ENCODE assay signal across 8 cellular contexts in genomic region chr17:8393470-8394231, GRCh38. TPM values are rescaled to one million over a fixed set of nuclear protein-coding genes. Genes with fewer than 3 reads are reported as not detected.
DNase-seq lines count a peak whose midpoint lies in the region; ATAC-seq, FAIRE-seq and TF ChIP-seq lines count a peak whose summit lies in the region.
"Had no signal": no experiment of that assay in that cellular context is flagged by ENCODE, and none has a peak within 500 bp of the region (broad histone marks: within the 10 kb centered on the region; RNA-seq: fewer than 3 reads in every experiment).

No MANE protein-coding gene starts in this region.

- TF ChIP-seq CTCF in GM12878 (IDR thresholded peaks at IDR 0.05 in 2 of 3, conservative IDR thresholded peaks at IDR 0.05 in 1 of 3; ENCODE audit: control insufficient read depth in 2 of 3, extremely low read depth in 1 of 3, insufficient read depth in 1 of 3, low read depth in 3 of 3, low read length in 3 of 3): no peak

- H3K9ac ChIP-seq in GM12878 (ENCODE audit: control insufficient read depth, insufficient read depth, low read length): no peak overlapping the region

- ATAC-seq in GM12878 (no peak), SK-N-SH treated with all-trans-retinoic acid at 6 μM for 48 hours (no peak)
- ATAC-seq in natural killer cell treated with Interleukin-12 subunit alpha and Interleukin-12 subunit beta and Interleukin-15 and Interleukin-18, amount 100 ng/mL, for 72 hours: peak; percentile 80 to 81

- no peak overlapping the region for H3K4me3 ChIP-seq in GM12878

- H3K4me3 Mint-ChIP-seq in natural killer cell treated with Interleukin-12 subunit alpha and Interleukin-12 subunit beta and Interleukin-15 and Interleukin-18, amount 100 ng/mL, for 72 hours: no peak overlapping the region

- peak overlapping the region; percentile 31 for H2AFZ ChIP-seq in GM12878 (ENCODE audit: control insufficient read depth, low read depth, low read length)

- no peaks in the 10 kb centered on the region for H3K9me3 ChIP-seq in GM12878 (replicated peaks; ENCODE audit: control insufficient read depth, insufficient read depth, low read length)

- peak overlapping the region; percentile 39 to 85 for H3K27ac Mint-ChIP-seq in natural killer cell treated with Interleukin-12 subunit alpha and Interleukin-12 subunit beta and Interleukin-15 and Interleukin-18, amount 100 ng/mL, for 72 hours

- H3K27ac ChIP-seq in GM12878 (ENCODE audit: control insufficient read depth, insufficient read depth): no peak overlapping the region

- no peaks in the 10 kb centered on the region for H3K9me3 Mint-ChIP-seq in natural killer cell treated with Interleukin-12 subunit alpha and Interleukin-12 subunit beta and Interleukin-15 and Interleukin-18, amount 100 ng/mL, for 72 hours

- H3K27me3 ChIP-seq in GM12878 (replicated peaks in 1 of 2; ENCODE audit: control insufficient read depth in 2 of 2, insufficient read depth in 2 of 2, low read length in 1 of 2): peaks cover 0 to 2% of the 10 kb centered on the region in 2 experiments; a peak in 1 of 4 replicates

- TF ChIP-seq EP300 in GM12878 (IDR thresholded peaks at IDR 0.05; ENCODE audit: borderline replicate concordance in 1 of 2, control insufficient read depth in 1 of 2, low read depth in 2 of 2, low read length in 2 of 2): no peak

- in situ Hi-C loops in GM12878 (cut with MboI): no loop called here

- no peak for TF ChIP-seq RAD21 in GM12878 (IDR thresholded peaks at IDR 0.05; ENCODE audit: insufficient read depth, low read depth, low read length)

- H3K36me3 ChIP-seq in GM12878 (ENCODE audit: control insufficient read depth in 2 of 2, insufficient read depth in 2 of 2, low read length in 1 of 2): no peaks in the 10 kb centered on the region

- peak; percentile 16 for TF ChIP-seq POLR2A in GM19099 (IDR thresholded peaks at IDR 0.05; ENCODE audit: extremely low read depth, insufficient read length, low read depth)
- TF ChIP-seq POLR2A in Raji (IDR thresholded peaks at IDR 0.05; ENCODE audit: insufficient read depth, low read depth, low read length): peak; percentile 52
- no peak for TF ChIP-seq POLR2A in GM12878 (IDR thresholded peaks at IDR 0.05; ENCODE audit: low read depth, low read length)

- no peaks in the 10 kb centered on the region for H3K36me3 Mint-ChIP-seq in natural killer cell treated with Interleukin-12 subunit alpha and Interleukin-12 subunit beta and Interleukin-15 and Interleukin-18, amount 100 ng/mL, for 72 hours

- H4K20me1 ChIP-seq in GM12878 (ENCODE audit: control insufficient read depth, insufficient read depth): no peaks in the 10 kb centered on the region

- 50% methylated on average over 8 of the region's 8 CpGs for WGBS in GM12878 (ENCODE audit: insufficient coverage, insufficient replicate concordance, low lambda C conversion rate, missing lambda C conversion rate)

- CTCF ChIA-PET in GM12878 (lab: Yijun Ruan, JAX): interaction anchor here (0.6 to 0.7 kb wide), 2 partner anchors 16 to 93 kb away, joined by 3 to 6 read pairs; no protein-coding TSS in a partner anchor

- SMC1A ChIA-PET in GM12878 (lab: Charles Lee; ENCODE audit: uncharacterized antibody, unreplicated experiment): no interaction called here

- H3K4me1 Mint-ChIP-seq in natural killer cell treated with Interleukin-12 subunit alpha and Interleukin-12 subunit beta and Interleukin-15 and Interleukin-18, amount 100 ng/mL, for 72 hours (ENCODE audit: low read depth in 2 of 2): peaks cover 16 to 20% of the 10 kb centered on the region in 2 donors

- H3K27me3 Mint-ChIP-seq in natural killer cell treated with Interleukin-12 subunit alpha and Interleukin-12 subunit beta and Interleukin-15 and Interleukin-18, amount 100 ng/mL, for 72 hours: peaks cover 14 to 17% of the 10 kb centered on the region in 2 donors

- H3K79me2 ChIP-seq in GM12878 (ENCODE audit: control insufficient read depth, insufficient read depth, low read length): no peaks in the 10 kb centered on the region

- no peak for FAIRE-seq in GM12878 (lab: Jason Lieb, UNC)
- FAIRE-seq: RCC 7860 had no signal

- H3K4me2 ChIP-seq in GM12878 (ENCODE audit: control insufficient read depth, insufficient read depth): no peak overlapping the region

- DNase-seq in GM12878 (ENCODE audit: low read depth, low spot score) (no peak), SW480 (ENCODE audit: low spot score) (no peak), globus pallidus (ENCODE audit: low spot score) (no peak)
- DNase-seq in natural killer cell treated with Interleukin-12 subunit alpha and Interleukin-12 subunit beta and Interleukin-15 and Interleukin-18, amount 100 ng/mL, for 72 hours (ENCODE audit: low spot score): no peak

- intact Hi-C loops in GM12878 (cut with micrococcal nuclease; ENCODE audit: unreplicated experiment): no loop called here

- no peaks in the 10 kb centered on the region for H3K4me1 ChIP-seq in GM12878 (ENCODE audit: control insufficient read depth, insufficient read depth, low read length)

- POLR2A ChIA-PET in GM12878 (lab: Charles Lee): no interaction called here

- RAD21 ChIA-PET in GM12878 (lab: Charles Lee; ENCODE audit: unreplicated experiment): interaction anchor here (1.1 kb wide), 1 partner anchor 17 kb away, joined by 3 read pairs; no protein-coding TSS in a partner anchor

- BruUV-seq in GM12878 (replicated peaks; lab: Mats Ljungman, UMichigan): no TSS peak

RNA-seq across cellular contexts. Expression of gene RNF222, which starts 4.0 kb away (rescaled TPM):
- total RNA-seq in GM12878 (2013; cell fraction: nucleolus; rRNA removed): not detected in 2 replicates
- total RNA-seq in GM12878 (2014; rRNA removed) (not detected in 2 replicates), GM12878 (2014; rRNA removed; fragmentation: Illumina TruSeq; extraction: Trizol) (not detected in 2 replicates), GM12878 (2021) (not detected in 2 replicates)
- not detected for polyA plus RNA-seq in GM12878 (2011; ENCODE audit: low read depth)
- polyA plus RNA-seq in GM12878 (2011; rRNA removed) (not detected in 2 replicates), GM12878 (2014; fragmentation: Illumina TruSeq; extraction: Trizol) (not detected in 2 replicates), GM12878 (2014; fragmentation: Nextera tagmentation; extraction: Ambion mirVana) (not detected), GM12878 (2014; rRNA removed) (0.06 TPM in 1 of 2 replicates, not detected in the other), GM12878 (2016; fragmentation: Nextera tagmentation; extraction: Ambion mirVana) (not detected)
- not detected in 2 replicates for polyA plus RNA-seq in GM12878 (2011; cell fraction: cytosol; rRNA removed)
- polyA plus RNA-seq in GM12878 (2011; cell fraction: nucleus; rRNA removed): not detected in 2 replicates
- polyA plus RNA-seq in GM12878 (2012): 0.04 TPM in 1 of 2 replicates, not detected in the other
- not detected in 2 replicates for polyA minus RNA-seq in GM12878 (2011; rRNA and poly(A)+ RNA removed)
- polyA minus RNA-seq in GM12878 (2011; cell fraction: cytosol; rRNA and poly(A)+ RNA removed): not detected in 2 replicates
- not detected in 2 replicates for polyA minus RNA-seq in GM12878 (2011; cell fraction: nucleus; rRNA and poly(A)+ RNA removed)
- not detected for total RNA-seq in natural killer cell treated with Interleukin-12 subunit alpha and Interleukin-12 subunit beta and Interleukin-15 and Interleukin-18, amount 100 ng/mL, for 72 hours

RNA-seq across cellular contexts. Expression of gene RPL26, which starts 10.7 kb away (rescaled TPM):
- 734 and 744 TPM in 2 replicates for total RNA-seq in GM12878 (2013; cell fraction: nucleolus; rRNA removed)
- 3,483 and 4,154 TPM in 2 replicates for total RNA-seq in GM12878 (2014; rRNA removed)
- total RNA-seq in GM12878 (2014; rRNA removed; fragmentation: Illumina TruSeq; extraction: Trizol): 6,423 and 6,771 TPM in 2 replicates
- 3,090 and 3,251 TPM in 2 replicates for total RNA-seq in GM12878 (2021)
- polyA plus RNA-seq in GM12878 (2011; ENCODE audit: low read depth): 29,600 TPM
- polyA plus RNA-seq in GM12878 (2011; rRNA removed): 6,707 and 9,146 TPM in 2 replicates
- polyA plus RNA-seq in GM12878 (2011; cell fraction: cytosol; rRNA removed): 3,563 and 4,017 TPM in 2 replicates
- polyA plus RNA-seq in GM12878 (2011; cell fraction: nucleus; rRNA removed): 1,482 and 1,865 TPM in 2 replicates
- 7,747 and 8,546 TPM in 2 replicates for polyA plus RNA-seq in GM12878 (2012)
- 9,244 and 13,720 TPM in 2 replicates for polyA plus RNA-seq in GM12878 (2014; fragmentation: Illumina TruSeq; extraction: Trizol)
- 1,000 to 10,000 TPM; 3,591 to 5,060 TPM for polyA plus RNA-seq in GM12878 (2014; fragmentation: Nextera tagmentation; extraction: Ambion mirVana)
- polyA plus RNA-seq in GM12878 (2014; rRNA removed): 5,547 and 6,933 TPM in 2 replicates
- polyA plus RNA-seq in GM12878 (2016; fragmentation: Nextera tagmentation; extraction: Ambion mirVana): 1,000 to 10,000 TPM; 1,451 to 1,481 TPM
- polyA minus RNA-seq in GM12878 (2011; rRNA and poly(A)+ RNA removed): 1,892 and 3,308 TPM in 2 replicates
- polyA minus RNA-seq in GM12878 (2011; cell fraction: cytosol; rRNA and poly(A)+ RNA removed): 414 and 466 TPM in 2 replicates
- 144 and 173 TPM in 2 replicates for polyA minus RNA-seq in GM12878 (2011; cell fraction: nucleus; rRNA and poly(A)+ RNA removed)
- 1,000 to 10,000 TPM in 1 of 2 donors, 100 to 1,000 TPM in 1; 884 to 1,221 TPM for total RNA-seq in natural killer cell treated with Interleukin-12 subunit alpha and Interleukin-12 subunit beta and Interleukin-15 and Interleukin-18, amount 100 ng/mL, for 72 hours

RNA-seq across cellular contexts. Expression of gene NDEL1, which starts 42.0 kb away (rescaled TPM):
- total RNA-seq in GM12878 (2013; cell fraction: nucleolus; rRNA removed): 133 and 147 TPM in 2 replicates
- total RNA-seq in GM12878 (2014; rRNA removed) (24.8 and 24.9 TPM in 2 replicates), GM12878 (2014; rRNA removed; fragmentation: Illumina TruSeq; extraction: Trizol) (26.4 and 31.9 TPM in 2 replicates), GM12878 (2021) (32.1 and 36.9 TPM in 2 replicates)
- polyA plus RNA-seq in GM12878 (2011; ENCODE audit: low read depth): 18.3 TPM
- polyA plus RNA-seq in GM12878 (2011; rRNA removed) (41.5 and 60.1 TPM in 2 replicates), GM12878 (2014; fragmentation: Illumina TruSeq; extraction: Trizol) (30.5 and 40.3 TPM in 2 replicates), GM12878 (2014; fragmentation: Nextera tagmentation; extraction: Ambion mirVana) (1 to 10 TPM in 1 of 2 experiments, under 1 TPM in 1; 0.72 to 1.9 TPM), GM12878 (2014; rRNA removed) (27.0 and 33.0 TPM in 2 replicates), GM12878 (2016; fragmentation: Nextera tagmentation; extraction: Ambion mirVana) (10 to 100 TPM; 29.1 to 29.4 TPM)
- polyA plus RNA-seq in GM12878 (2011; cell fraction: cytosol; rRNA removed): 35.6 and 41.7 TPM in 2 replicates
- polyA plus RNA-seq in GM12878 (2011; cell fraction: nucleus; rRNA removed): 50.2 and 53.2 TPM in 2 replicates
- 25.3 and 28.5 TPM in 2 replicates for polyA plus RNA-seq in GM12878 (2012)
- polyA minus RNA-seq in GM12878 (2011; rRNA and poly(A)+ RNA removed): 38.0 and 43.8 TPM in 2 replicates
- polyA minus RNA-seq in GM12878 (2011; cell fraction: cytosol; rRNA and poly(A)+ RNA removed): 11.9 and 20.2 TPM in 2 replicates
- polyA minus RNA-seq in GM12878 (2011; cell fraction: nucleus; rRNA and poly(A)+ RNA removed): 35.8 and 62.6 TPM in 2 replicates
- total RNA-seq in natural killer cell treated with Interleukin-12 subunit alpha and Interleukin-12 subunit beta and Interleukin-15 and Interleukin-18, amount 100 ng/mL, for 72 hours: 100 to 1,000 TPM in 1 of 2 donors, 10 to 100 TPM in 1; 94.9 to 101 TPM

RNA-seq across cellular contexts. Expression of gene ODF4, which starts 54.0 kb away (rescaled TPM):
- not detected in 2 replicates for total RNA-seq in GM12878 (2013; cell fraction: nucleolus; rRNA removed)
- total RNA-seq in GM12878 (2014; rRNA removed) (not detected in 2 replicates), GM12878 (2014; rRNA removed; fragmentation: Illumina TruSeq; extraction: Trizol) (not detected in 2 replicates), GM12878 (2021) (not detected in 2 replicates)
- polyA plus RNA-seq in GM12878 (2011; ENCODE audit: low read depth): not detected
- polyA plus RNA-seq in GM12878 (2011; rRNA removed) (not detected in 2 replicates), GM12878 (2014; fragmentation: Illumina TruSeq; extraction: Trizol) (not detected in 2 replicates), GM12878 (2014; fragmentation: Nextera tagmentation; extraction: Ambion mirVana) (not detected), GM12878 (2014; rRNA removed) (not detected in 2 replicates), GM12878 (2016; fragmentation: Nextera tagmentation; extraction: Ambion mirVana) (not detected)
- not detected in 2 replicates for polyA plus RNA-seq in GM12878 (2011; cell fraction: cytosol; rRNA removed)
- not detected in 2 replicates for polyA plus RNA-seq in GM12878 (2011; cell fraction: nucleus; rRNA removed)
- polyA plus RNA-seq in GM12878 (2012): not detected in 2 replicates
- not detected in 2 replicates for polyA minus RNA-seq in GM12878 (2011; rRNA and poly(A)+ RNA removed)
- polyA minus RNA-seq in GM12878 (2011; cell fraction: cytosol; rRNA and poly(A)+ RNA removed): not detected in 2 replicates
- not detected in 2 replicates for polyA minus RNA-seq in GM12878 (2011; cell fraction: nucleus; rRNA and poly(A)+ RNA removed)
- not detected for total RNA-seq in natural killer cell treated with Interleukin-12 subunit alpha and Interleukin-12 subunit beta and Interleukin-15 and Interleukin-18, amount 100 ng/mL, for 72 hours

Comparison
In these comparisons a context has a peak if more than half of its experiments do, and no peak if none do; other contexts are left out.
1. ATAC-seq: peak in natural killer cell treated with Interleukin-12 subunit alpha and Interleukin-12 subunit beta and Interleukin-15 and Interleukin-18, amount 100 ng/mL, for 72 hours (2 of 2); none in GM12878 (single experiment) and SK-N-SH treated with all-trans-retinoic acid at 6 μM for 48 hours (single experiment).